In the genomic region with DNA sequence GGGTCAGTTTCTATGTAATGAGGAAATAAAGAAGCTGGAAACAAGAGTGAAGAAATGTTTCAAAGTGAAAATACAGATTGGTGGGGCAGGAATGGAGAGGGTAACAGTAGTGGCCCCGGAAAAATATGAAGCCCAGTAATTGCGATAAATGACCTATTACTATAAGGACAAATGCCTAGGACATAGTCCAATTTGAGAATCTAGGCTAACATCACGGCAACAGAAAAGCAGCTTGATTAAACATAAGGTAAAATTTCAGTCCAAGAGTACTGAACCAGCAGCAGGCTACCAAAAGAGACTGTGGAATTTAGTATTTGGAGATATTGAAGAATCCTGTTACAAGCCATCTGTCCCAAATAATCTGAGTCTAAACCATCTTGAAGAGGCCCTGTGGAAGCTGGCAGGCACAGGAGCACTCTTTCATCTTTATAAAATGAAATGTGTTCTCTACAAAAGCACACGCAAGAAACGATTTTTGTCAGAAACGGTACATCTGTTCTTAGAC, we compare ENCODE assay signal across 18 cellular contexts. TPM values are rescaled to one million over a fixed set of nuclear protein-coding genes. Genes with fewer than 3 reads are reported as not detected.
A peak's percentile ranks its signal among the peaks of the same experiment; 100 is the strongest.
DNase-seq lines count a peak whose midpoint lies in the region; ATAC-seq and TF ChIP-seq lines count a peak whose summit lies in the region.
"Had no signal": no experiment of that assay in that cellular context is flagged by ENCODE, and none has a peak within 500 bp of the region (broad histone marks: within the 10 kb centered on the region; RNA-seq: fewer than 3 reads in every experiment).

No MANE protein-coding gene starts in this region.

- intact Hi-C loops in activated CD8-positive, alpha-beta T cell treated with anti-CD3 and anti-CD28 coated beads for 36 hours (cut with micrococcal nuclease) = no loop called here

- TF ChIP-seq CTCF in activated CD8-positive, alpha-beta T cell treated with anti-CD3 and anti-CD28 coated beads for 36 hours (IDR thresholded peaks at IDR 0.05) = no peak

- WGBS in neuronal stem cell (ENCODE audit: extremely low coverage in 2 of 2, insufficient read length in 2 of 2, insufficient replicate concordance in 1 of 2), 2 donors = no CpG with 5 or more reads among the region's 6 CpGs

- H4K91ac ChIP-seq in neuronal stem cell (ENCODE audit: low read depth, low read length, poor library complexity) = no peak overlapping the region

- H3K4me3 ChIP-seq in neuronal stem cell (ENCODE audit: low read length in 2 of 2) = no peak overlapping the region
- H3K4me3 ChIP-seq: colonic mucosa, vagina had no signal

- H3K4me1 ChIP-seq in neuronal stem cell (ENCODE audit: control insufficient read depth in 2 of 2, insufficient read depth in 1 of 2, low read depth in 1 of 2, low read length in 2 of 2) = peaks cover 4 to 19% of the 10 kb centered on the region in 2 donors

- H2BK120ac ChIP-seq in neuronal stem cell (ENCODE audit: low read depth, low read length) = no peak overlapping the region

- no peak overlapping the region for H3K9ac ChIP-seq in neuronal stem cell (ENCODE audit: low read depth, low read length, poor library complexity)

- peaks cover 0 to 12% of the 10 kb centered on the region in 2 donors for H3K36me3 ChIP-seq in neuronal stem cell (replicated peaks in 1 of 2; ENCODE audit: control insufficient read depth in 2 of 2, insufficient read depth in 2 of 2, low read length in 2 of 2)
- H3K36me3 ChIP-seq: colonic mucosa, vagina had no signal

- no peak for ATAC-seq in activated CD8-positive, alpha-beta T cell treated with anti-CD3 and anti-CD28 coated beads for 36 hours
- ATAC-seq in activated CD8-positive, alpha-beta T cell treated with anti-CD3 and anti-CD28 coated beads, Interleukin-2, amount 10 ng/mL, durations not matched to agents 7 days and 5 days = no peak
- no peak for ATAC-seq in effector memory CD8-positive, alpha-beta T cell (replicated peaks)
- no peak for ATAC-seq in stimulated activated naive B cell treated with anti-CD40 and anti-IgM and Interleukin-4, amounts not matched to agents 10 μg/mL and 1 μg/mL and 100 μg/mL, for 72 hours (replicated peaks)
- ATAC-seq: left colon; naive thymus-derived CD4-positive, alpha-beta T cell had no signal

- H3K14ac ChIP-seq in neuronal stem cell (ENCODE audit: low read length) = no peak overlapping the region

- H3K18ac ChIP-seq in neuronal stem cell (ENCODE audit: low read length) = no peak overlapping the region

- peaks cover 0 to 7% of the 10 kb centered on the region in 2 donors for H3K9me3 ChIP-seq in neuronal stem cell (replicated peaks in 1 of 2; ENCODE audit: control insufficient read depth in 2 of 2, insufficient read depth in 1 of 2, low read depth in 1 of 2, low read length in 2 of 2)
- H3K9me3 ChIP-seq: colonic mucosa, vagina had no signal

- H3K4me1 Mint-ChIP-seq in activated CD8-positive, alpha-beta T cell treated with anti-CD3 and anti-CD28 coated beads for 36 hours (ENCODE audit: low read depth) = peaks cover 81% of the 10 kb centered on the region
- peaks cover 66% of the 10 kb centered on the region for H3K4me1 Mint-ChIP-seq in activated CD8-positive, alpha-beta T cell treated with anti-CD3 and anti-CD28 coated beads, Interleukin-2, amount 10 ng/mL, durations not matched to agents 7 days and 5 days (ENCODE audit: low read depth)
- peaks cover 64 to 80% of the 10 kb centered on the region in 2 donors for H3K4me1 Mint-ChIP-seq in effector memory CD8-positive, alpha-beta T cell (ENCODE audit: low read depth in 2 of 2)
- H3K4me1 Mint-ChIP-seq in stimulated activated naive B cell treated with anti-CD40 and anti-IgM and Interleukin-4, amounts not matched to agents 10 μg/mL and 1 μg/mL and 100 μg/mL, for 72 hours = peaks cover 69 to 93% of the 10 kb centered on the region in 2 donors

- H2BK15ac ChIP-seq in neuronal stem cell (ENCODE audit: low read length) = no peak overlapping the region

- POLR2A ChIA-PET in activated CD8-positive, alpha-beta T cell treated with anti-CD3 and anti-CD28 coated beads for 36 hours (lab: Charles Lee) = interaction anchor here (0.8 to 1.5 kb wide), 3 partner anchors 20 to 49 kb away, joined by 3 to 5 read pairs (median 4); partner anchors contain the start of gene ELOVL5
- POLR2A ChIA-PET in activated CD8-positive, alpha-beta T cell treated with anti-CD3 and anti-CD28 coated beads, Interleukin-2, amount 10 ng/mL, durations not matched to agents 7 days and 5 days (lab: Charles Lee) = no interaction called here

- H2AFZ ChIP-seq in neuronal stem cell (ENCODE audit: low read length) = no peak overlapping the region

- H3K4me2 ChIP-seq in neuronal stem cell (ENCODE audit: insufficient read depth, low read length, poor library complexity, severe bottlenecking) = no peak overlapping the region

- H3K4ac ChIP-seq in neuronal stem cell (ENCODE audit: low read length) = no peak overlapping the region

- H3K27me3 Mint-ChIP-seq in activated CD8-positive, alpha-beta T cell treated with anti-CD3 and anti-CD28 coated beads for 36 hours = no peaks in the 10 kb centered on the region
- no peaks in the 10 kb centered on the region for H3K27me3 Mint-ChIP-seq in activated CD8-positive, alpha-beta T cell treated with anti-CD3 and anti-CD28 coated beads, Interleukin-2, amount 10 ng/mL, durations not matched to agents 7 days and 5 days (ENCODE audit: low read depth)
- H3K27me3 Mint-ChIP-seq in effector memory CD8-positive, alpha-beta T cell = no peaks in the 10 kb centered on the region
- H3K27me3 Mint-ChIP-seq in stimulated activated naive B cell treated with anti-CD40 and anti-IgM and Interleukin-4, amounts not matched to agents 10 μg/mL and 1 μg/mL and 100 μg/mL, for 72 hours = no peaks in the 10 kb centered on the region
- H3K27me3 Mint-ChIP-seq: naive thymus-derived CD4-positive, alpha-beta T cell had no signal

- no peak overlapping the region for H2BK12ac ChIP-seq in neuronal stem cell (ENCODE audit: low read length)

- no peak overlapping the region for H4K8ac ChIP-seq in neuronal stem cell (ENCODE audit: low read depth, low read length)

- peak overlapping the region; percentile 14 for H3K27ac Mint-ChIP-seq in activated CD8-positive, alpha-beta T cell treated with anti-CD3 and anti-CD28 coated beads for 36 hours
- no peak overlapping the region for H3K27ac Mint-ChIP-seq in activated CD8-positive, alpha-beta T cell treated with anti-CD3 and anti-CD28 coated beads, Interleukin-2, amount 10 ng/mL, durations not matched to agents 7 days and 5 days
- peak overlapping the region; percentile 84 to 95 for H3K27ac Mint-ChIP-seq in effector memory CD8-positive, alpha-beta T cell
- peak overlapping the region; percentile 87 for H3K27ac Mint-ChIP-seq in stimulated activated naive B cell treated with anti-CD40 and anti-IgM and Interleukin-4, amounts not matched to agents 10 μg/mL and 1 μg/mL and 100 μg/mL, for 72 hours

- H3K27ac ChIP-seq in neuronal stem cell (replicated peaks; ENCODE audit: low read length) = no peak overlapping the region
- H3K27ac ChIP-seq: colonic mucosa, vagina, WERI-Rb-1 had no signal

- no peak overlapping the region for H3K4me3 Mint-ChIP-seq in activated CD8-positive, alpha-beta T cell treated with anti-CD3 and anti-CD28 coated beads for 36 hours
- no peak overlapping the region for H3K4me3 Mint-ChIP-seq in activated CD8-positive, alpha-beta T cell treated with anti-CD3 and anti-CD28 coated beads, Interleukin-2, amount 10 ng/mL, durations not matched to agents 7 days and 5 days
- no peak overlapping the region for H3K4me3 Mint-ChIP-seq in effector memory CD8-positive, alpha-beta T cell
- peak overlapping the region in 1 of 2 donors; percentile 7 for H3K4me3 Mint-ChIP-seq in stimulated activated naive B cell treated with anti-CD40 and anti-IgM and Interleukin-4, amounts not matched to agents 10 μg/mL and 1 μg/mL and 100 μg/mL, for 72 hours

- no peaks in the 10 kb centered on the region for H3K9me3 Mint-ChIP-seq in activated CD8-positive, alpha-beta T cell treated with anti-CD3 and anti-CD28 coated beads for 36 hours
- H3K9me3 Mint-ChIP-seq in activated CD8-positive, alpha-beta T cell treated with anti-CD3 and anti-CD28 coated beads, Interleukin-2, amount 10 ng/mL, durations not matched to agents 7 days and 5 days (ENCODE audit: insufficient read depth) = no peaks in the 10 kb centered on the region
- H3K9me3 Mint-ChIP-seq in effector memory CD8-positive, alpha-beta T cell = no peaks in the 10 kb centered on the region
- no peaks in the 10 kb centered on the region for H3K9me3 Mint-ChIP-seq in stimulated activated naive B cell treated with anti-CD40 and anti-IgM and Interleukin-4, amounts not matched to agents 10 μg/mL and 1 μg/mL and 100 μg/mL, for 72 hours
- H3K9me3 Mint-ChIP-seq: naive thymus-derived CD4-positive, alpha-beta T cell had no signal

- H3K23ac ChIP-seq in neuronal stem cell (ENCODE audit: low read depth, low read length, poor library complexity) = no peak overlapping the region

- peaks cover 7% of the 10 kb centered on the region for H3K36me3 Mint-ChIP-seq in activated CD8-positive, alpha-beta T cell treated with anti-CD3 and anti-CD28 coated beads for 36 hours (ENCODE audit: low read depth)
- peaks cover 19% of the 10 kb centered on the region for H3K36me3 Mint-ChIP-seq in activated CD8-positive, alpha-beta T cell treated with anti-CD3 and anti-CD28 coated beads, Interleukin-2, amount 10 ng/mL, durations not matched to agents 7 days and 5 days (ENCODE audit: low read depth)
- H3K36me3 Mint-ChIP-seq in effector memory CD8-positive, alpha-beta T cell (ENCODE audit: insufficient read depth) = peaks cover 38% of the 10 kb centered on the region
- H3K36me3 Mint-ChIP-seq in stimulated activated naive B cell treated with anti-CD40 and anti-IgM and Interleukin-4, amounts not matched to agents 10 μg/mL and 1 μg/mL and 100 μg/mL, for 72 hours = peaks cover 4 to 17% of the 10 kb centered on the region in 2 donors

- H3K79me1 ChIP-seq in neuronal stem cell (ENCODE audit: low read depth, low read length) = peaks cover 10% of the 10 kb centered on the region

- CTCF ChIA-PET in activated CD8-positive, alpha-beta T cell treated with anti-CD3 and anti-CD28 coated beads for 36 hours (lab: Charles Lee) = interaction anchor here (0.7 to 1.2 kb wide), 4 partner anchors 9 to 185 kb away, joined by 3 read pairs; no protein-coding TSS in a partner anchor
- CTCF ChIA-PET in activated CD8-positive, alpha-beta T cell treated with anti-CD3 and anti-CD28 coated beads, Interleukin-2, amount 10 ng/mL, durations not matched to agents 7 days and 5 days (lab: Charles Lee) = interaction anchor here (1.4 to 1.6 kb wide), 2 partner anchors 10 to 15 kb away, joined by 4 read pairs; no protein-coding TSS in a partner anchor

- H3K27me3 ChIP-seq in neuronal stem cell (ENCODE audit: control insufficient read depth in 3 of 3, insufficient read depth in 3 of 3, low read depth in 1 of 3, low read length in 3 of 3) = no peaks in the 10 kb centered on the region
- H3K27me3 ChIP-seq: colonic mucosa, vagina had no signal

- DNase-seq in activated CD8-positive, alpha-beta T cell treated with anti-CD3 and anti-CD28 coated beads for 36 hours = no peak
- DNase-seq in activated CD8-positive, alpha-beta T cell treated with anti-CD3 and anti-CD28 coated beads, Interleukin-2, amount 10 ng/mL, durations not matched to agents 7 days and 5 days = no peak
- DNase-seq in NCI-H524 (lab: John Stamatoyannopoulos, UW) (peak; percentile 42 to 85), neuronal stem cell (ENCODE audit: low spot score) (no peak), DMS153 (lab: John Stamatoyannopoulos, UW) (no peak), COLO668 (lab: John Stamatoyannopoulos, UW; ENCODE audit: unreplicated experiment) (no peak)
- no peak for DNase-seq in effector memory CD8-positive, alpha-beta T cell
- DNase-seq in stimulated activated naive B cell treated with anti-CD40 and anti-IgM and Interleukin-4, amounts not matched to agents 10 μg/mL and 1 μg/mL and 100 μg/mL, for 72 hours = no peak
- DNase-seq: ACHN; activated CD8-positive, alpha-beta memory T cell treated with anti-CD3 and anti-CD28 coated beads, Interleukin-2, amount 50 U/mL, for 48 hours; colonic mucosa; erythroblast; left colon; MV-4-11; naive thymus-derived CD4-positive, alpha-beta T cell; stimulated activated CD8-positive, alpha-beta memory T cell treated with anti-CD3 and anti-CD28 coated beads, Interleukin-4, amount 100 ng/mL, for 48 hours; WERI-Rb-1 had no signal

- no peak overlapping the region for H2AK5ac ChIP-seq in neuronal stem cell (ENCODE audit: low read depth, low read length)

- H2BK5ac ChIP-seq in neuronal stem cell (ENCODE audit: low read length) = no peak overlapping the region

RNA-seq across cellular contexts. Expression of gene ELOVL5, which starts 49.4 kb away (rescaled TPM):
- total RNA-seq in activated CD8-positive, alpha-beta T cell treated with anti-CD3 and anti-CD28 coated beads for 36 hours = 10 to 100 TPM; 88.3 to 92.7 TPM
- total RNA-seq in activated CD8-positive, alpha-beta T cell treated with anti-CD3 and anti-CD28 coated beads, Interleukin-2, amount 10 ng/mL, durations not matched to agents 7 days and 5 days = 100 to 1,000 TPM; 116 TPM
- 165 TPM for polyA plus RNA-seq in neuronal stem cell (2013, experiment 1 of 2)
- polyA plus RNA-seq in neuronal stem cell (2013, experiment 2 of 2) = 163 TPM

Comparison
In these comparisons a context has a peak if more than half of its experiments do, and no peak if none do; other contexts are left out.
1. DNase-seq: peak in NCI-H524 (2 of 2); none in activated CD8-positive, alpha-beta T cell treated with anti-CD3 and anti-CD28 coated beads for 36 hours (single experiment), activated CD8-positive, alpha-beta T cell treated with anti-CD3 and anti-CD28 coated beads, Interleukin-2, amount 10 ng/mL, durations not matched to agents 7 days and 5 days (single experiment), effector memory CD8-positive, alpha-beta T cell (0 of 3), stimulated activated naive B cell treated with anti-CD40 and anti-IgM and Interleukin-4, amounts not matched to agents 10 μg/mL and 1 μg/mL and 100 μg/mL, for 72 hours (single experiment), neuronal stem cell (single experiment), DMS153 (single experiment) and COLO668 (single experiment).